Comparison of ENCODE assay signal across 8 cellular contexts in the genomic region with DNA sequence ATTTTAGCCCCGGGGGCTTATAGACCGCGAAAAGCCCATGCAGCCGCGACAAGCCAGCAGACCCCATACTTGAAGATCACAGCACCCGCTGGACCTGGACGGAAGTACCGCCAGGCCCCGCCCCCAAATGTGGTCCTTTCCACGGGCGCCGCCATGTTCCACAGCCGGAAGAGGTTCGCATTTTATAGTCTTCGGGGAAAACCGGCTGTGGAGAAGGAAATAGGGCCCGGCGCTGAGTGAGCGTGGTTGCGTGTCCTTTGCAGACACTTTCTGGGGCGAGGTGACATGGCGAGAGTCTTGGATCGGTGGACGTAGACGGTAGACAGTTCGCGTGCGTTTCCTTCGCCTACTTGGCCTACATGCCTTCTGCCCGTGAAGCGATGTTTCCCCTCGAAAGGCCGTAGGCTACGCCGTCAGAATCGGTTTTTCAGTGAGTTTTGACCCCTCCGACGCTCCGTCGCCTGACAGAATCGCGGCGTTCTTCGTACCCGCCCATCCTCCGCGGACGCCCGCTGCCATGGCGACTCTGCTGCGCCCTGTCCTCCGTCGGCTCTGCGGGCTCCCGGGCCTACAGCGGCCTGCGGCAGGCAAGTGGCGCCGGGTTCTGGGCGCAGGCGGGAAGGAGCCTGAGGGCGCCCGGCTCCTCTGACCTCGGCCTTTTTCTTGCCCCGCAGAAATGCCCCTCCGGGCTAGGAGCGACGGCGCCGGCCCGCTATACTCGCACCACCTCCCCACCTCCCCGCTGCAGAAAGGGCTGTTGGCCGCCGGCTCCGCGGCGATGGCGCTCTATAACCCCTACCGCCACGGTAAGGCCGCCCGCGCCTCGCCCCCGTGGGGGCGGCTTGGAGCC. TPM values are rescaled to one million over a fixed set of nuclear protein-coding genes. Genes with fewer than 3 reads are reported as not detected.
A peak's percentile ranks its signal among the peaks of the same experiment; 100 is the strongest.
DNase-seq lines count a peak whose midpoint lies in the region; ATAC-seq and TF ChIP-seq lines count a peak whose summit lies in the region.

A gene (plus strand): TSS at position 498 of the 850 bp plus-strand sequence. CDS start 20 bp downstream, at position 518.
A gene with protein sequence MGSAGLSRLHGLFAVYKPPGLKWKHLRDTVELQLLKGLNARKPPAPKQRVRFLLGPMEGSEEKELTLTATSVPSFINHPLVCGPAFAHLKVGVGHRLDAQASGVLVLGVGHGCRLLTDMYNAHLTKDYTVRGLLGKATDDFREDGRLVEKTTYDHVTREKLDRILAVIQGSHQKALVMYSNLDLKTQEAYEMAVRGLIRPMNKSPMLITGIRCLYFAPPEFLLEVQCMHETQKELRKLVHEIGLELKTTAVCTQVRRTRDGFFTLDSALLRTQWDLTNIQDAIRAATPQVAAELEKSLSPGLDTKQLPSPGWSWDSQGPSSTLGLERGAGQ (minus strand): TSS at position 106 of the 850 bp plus-strand sequence. CDS start 39 bp downstream, at position 67.

- H3K27ac ChIP-seq in KOPT-K1 (ENCODE audit: low read depth, low read length, poor library complexity, severe bottlenecking) (peak within 1 kb of the TSS; percentile 87), Peyer's patch (peak within 1 kb of the TSS; percentile 63 to 94 (median 88)), esophagus muscularis mucosa (replicated peaks in 1 of 4) (peak within 1 kb of the TSS; percentile 84 to 90 (median 86)), muscle layer of duodenum (ENCODE audit: low read length) (peak within 1 kb of the TSS; percentile 82)

- peak; percentile 35 to 41 for TF ChIP-seq POLR2A in Peyer's patch (IDR thresholded peaks at IDR 0.05)
- peak; percentile 3 for TF ChIP-seq POLR2A in esophagus muscularis mucosa (IDR thresholded peaks at IDR 0.05; ENCODE audit: low read depth)

- intact Hi-C loops in esophagus muscularis mucosa (cut with DNase I), result no loop called here

- H3K9me3 ChIP-seq in KOPT-K1 (ENCODE audit: insufficient read depth, low read length, poor library complexity, severe bottlenecking) (no peaks in the 10 kb centered on the region), Peyer's patch (no peaks in the 10 kb centered on the region), esophagus muscularis mucosa (no peaks in the 10 kb centered on the region), muscle layer of duodenum (ENCODE audit: control insufficient read depth in 1 of 2, low read length in 2 of 2) (no peaks in the 10 kb centered on the region)

- ATAC-seq in GM21786 (IDR thresholded peaks at IDR 0.05; ENCODE audit: unreplicated experiment), result peak; percentile 80

- DNase-seq in DMS79 (lab: John Stamatoyannopoulos, UW) (peak; percentile 92), Peyer's patch (peak; percentile 95 to 97 (median 95)), esophagus muscularis mucosa (ENCODE audit: extremely low spot score) (peak; percentile 98)
- DNase-seq in activated T-cell treated with anti-CD3 and anti-CD28 coated beads, Interleukin-2, amount 50 U/mL, for 48 hours, result peak; percentile 95
- peak; percentile 87 for DNase-seq in stimulated activated CD8-positive, alpha-beta memory T cell treated with anti-CD3 and anti-CD28 coated beads, Interleukin-7, amount 100 ng/mL, for 24 hours (ENCODE audit: low read depth)

- H3K36me3 ChIP-seq in KOPT-K1 (ENCODE audit: insufficient read depth, low read length), result peaks cover 36% of the 10 kb centered on the region
- H3K36me3 ChIP-seq in Peyer's patch, result peaks cover 0 to 33% (median 0%) of the 10 kb centered on the region in 3 donors
- H3K36me3 ChIP-seq in esophagus muscularis mucosa, result peaks cover 6 to 62% (median 44%) of the 10 kb centered on the region in 4 donors
- peaks cover 12 to 28% of the 10 kb centered on the region in 2 donors for H3K36me3 ChIP-seq in muscle layer of duodenum (ENCODE audit: control insufficient read depth in 1 of 2, insufficient read depth in 2 of 2, low read length in 2 of 2)

- under 1% methylated on average over 25 of the region's 87 CpGs for WGBS in esophagus muscularis mucosa

- TF ChIP-seq EP300 in esophagus muscularis mucosa (IDR thresholded peaks at IDR 0.05), result no peak

- H3K27me3 ChIP-seq in Peyer's patch (no peaks in the 10 kb centered on the region), esophagus muscularis mucosa (no peaks in the 10 kb centered on the region), muscle layer of duodenum (ENCODE audit: low read depth, low read length) (no peaks in the 10 kb centered on the region)

- H3K4me3 ChIP-seq in Peyer's patch, result peak within 1 kb of the TSS; percentile 73 to 91 (median 85)
- H3K4me3 ChIP-seq in esophagus muscularis mucosa, result peak within 1 kb of the TSS; percentile 80 to 99 (median 86)
- peak within 1 kb of the TSS; percentile 86 to 95 for H3K4me3 ChIP-seq in muscle layer of duodenum (ENCODE audit: low read depth in 1 of 2, low read length in 2 of 2)

- TF ChIP-seq CTCF in Peyer's patch (IDR thresholded peaks at IDR 0.05) (no peak), esophagus muscularis mucosa (IDR thresholded peaks at IDR 0.05) (peak in 1 of 3 experiments; percentile 20)

- H3K4me1 ChIP-seq in Peyer's patch (peaks cover 4 to 25% (median 12%) of the 10 kb centered on the region in 4 donors), esophagus muscularis mucosa (peaks cover 24 to 41% (median 27%) of the 10 kb centered on the region in 4 donors), muscle layer of duodenum (ENCODE audit: control insufficient read depth in 1 of 2, insufficient read depth in 2 of 2, low read length in 2 of 2) (peaks cover 0 to 30% of the 10 kb centered on the region in 2 donors)

RNA-seq across cellular contexts. Expression of the first gene that starts in this region (rescaled TPM):
- total RNA-seq in Peyer's patch (100 to 1,000 TPM in 3 of 4 donors, 10 to 100 TPM in 1; 65.2 to 191 (median 132) TPM), esophagus muscularis mucosa (10 to 100 TPM; 23.3 to 37.6 (median 30.1) TPM)

RNA-seq across cellular contexts. Expression of the second gene that starts in this region (rescaled TPM):
- total RNA-seq in Peyer's patch (10 to 100 TPM; 11.7 to 42.9 (median 17.4) TPM), esophagus muscularis mucosa (10 to 100 TPM in 1 of 4 donors, 1 to 10 TPM in 3; 5.4 to 13.2 (median 9.5) TPM)

Comparison
In these comparisons a context has a peak if more than half of its experiments do, and no peak if none do; other contexts are left out.
1. Peak in every context shown above with its lines: DNase-seq, ATAC-seq, H3K4me3 ChIP-seq and H3K27ac ChIP-seq.